Comparison of ENCODE assay signal across 9 cellular contexts in genomic region chr13:31201341-31202024, GRCh38. TPM values are rescaled to one million over a fixed set of nuclear protein-coding genes. Genes with fewer than 3 reads are reported as not detected.
DNase-seq lines count a peak whose midpoint lies in the region; ATAC-seq and TF ChIP-seq lines count a peak whose summit lies in the region.
"Had no signal": no experiment of that assay in that cellular context is flagged by ENCODE, and none has a peak within 500 bp of the region (broad histone marks: within the 10 kb centered on the region; RNA-seq: fewer than 3 reads in every experiment).

No MANE protein-coding gene starts in this region.

- TF ChIP-seq POLR2A in spleen (IDR thresholded peaks at IDR 0.05) = no peak

- H3K36me3 ChIP-seq in spleen = no peaks in the 10 kb centered on the region
- H3K36me3 ChIP-seq: tibial nerve had no signal

- no peaks in the 10 kb centered on the region for H3K27me3 ChIP-seq in spleen (replicated peaks in 1 of 7)
- H3K27me3 ChIP-seq: tibial nerve had no signal

- 50 to 63% (median 57%) methylated on average over 7 of the region's 7 CpGs for WGBS in spleen, 5 donors

- H3K27ac ChIP-seq in VCaP (peak overlapping the region; percentile 87; the same call in 1 of the 2 replicates), spleen (peak overlapping the region in 4 of 8 donors; percentile 97 to 99 (median 97))

- intact Hi-C loops in left cardiac atrium (cut with DNase I) = no loop called here
- intact Hi-C loops in spleen (cut with DNase I; ENCODE audit: low total_unique reads) = no loop called here

- ATAC-seq in left cardiac atrium (peak in 1 of 2 donors; percentile 12), GM21381 (IDR thresholded peaks at IDR 0.05; ENCODE audit: unreplicated experiment) (no peak), GM18502 (IDR thresholded peaks at IDR 0.05; ENCODE audit: poor library complexity, unreplicated experiment) (no peak), HG02870 (IDR thresholded peaks at IDR 0.05; ENCODE audit: unreplicated experiment) (no peak)

- peak; percentile 64 for DNase-seq in DMS 273 (lab: John Stamatoyannopoulos, UW; ENCODE audit: unreplicated experiment)
- DNase-seq in DMS 273 treated with DMSO at 0.1 percent for 48 hours (lab: John Stamatoyannopoulos, UW) = no peak
- peak; percentile 44 for DNase-seq in left cardiac atrium
- DNase-seq in spleen = no peak

- H3K4me3 ChIP-seq in spleen = peak overlapping the region in 5 of 8 donors; percentile 67 to 93 (median 68)

- H3K4me1 ChIP-seq in spleen = peaks cover 9 to 35% (median 23%) of the 10 kb centered on the region in 6 donors

- H3K9me3 ChIP-seq in spleen = no peaks in the 10 kb centered on the region
- H3K9me3 ChIP-seq: tibial nerve had no signal

- no peak for TF ChIP-seq CTCF in VCaP (conservative IDR thresholded peaks at IDR 0.05)
- no peak for TF ChIP-seq CTCF in spleen (IDR thresholded peaks at IDR 0.05 in 8 of 11, conservative IDR thresholded peaks at IDR 0.05 in 3 of 11)

RNA-seq across cellular contexts. Expression of gene B3GLCT, which starts 1.7 kb away (rescaled TPM):
- total RNA-seq in left cardiac atrium (10 to 100 TPM; 15.4 to 16.7 TPM), spleen (1 to 10 TPM; 4.2 to 9.2 (median 6.0) TPM)
- 1 to 10 TPM; 2.0 to 2.4 (median 2.2) TPM for polyA plus RNA-seq in spleen

RNA-seq across cellular contexts. Expression of gene HSPH1, which starts 39.8 kb away (rescaled TPM):
- total RNA-seq in left cardiac atrium (10 to 100 TPM; 49.0 to 83.2 TPM), spleen (100 to 1,000 TPM in 1 of 7 donors, 10 to 100 TPM in 6; 25.6 to 118 (median 39.2) TPM)
- 10 to 100 TPM; 22.1 to 30.0 (median 25.8) TPM for polyA plus RNA-seq in spleen

Comparison
In these comparisons a context has a peak if more than half of its experiments do, and no peak if none do; other contexts are left out.
1. DNase-seq: peak in DMS 273 (single experiment) and left cardiac atrium (single experiment); none in DMS 273 treated with DMSO at 0.1 percent for 48 hours (single experiment) and spleen (single experiment).